In genomic region chr4:186693159-186693815, GRCh38 we compare ENCODE assay signal across 9 cellular contexts. TPM values are rescaled to one million over a fixed set of nuclear protein-coding genes. Genes with fewer than 3 reads are reported as not detected.
DNase-seq lines count a peak whose midpoint lies in the region; ATAC-seq lines count a peak whose summit lies in the region.
"Had no signal": no experiment of that assay in that cellular context is flagged by ENCODE, and none has a peak within 500 bp of the region (broad histone marks: within the 10 kb centered on the region; RNA-seq: fewer than 3 reads in every experiment).

No MANE protein-coding gene starts in this region.

- DNase-seq in Caki2 (ENCODE audit: low read depth) (peak; percentile 60), RKO (ENCODE audit: low spot score) (peak; percentile 33), fibroblast of peridontal ligament (ENCODE audit: extremely low read depth) (peak; percentile 60), posterior vena cava (ENCODE audit: low spot score) (peak; percentile 95), Ammon's horn (ENCODE audit: low spot score) (no peak)
- no peak for DNase-seq in activated CD4-positive, alpha-beta T cell treated with anti-CD3 and anti-CD28 coated beads for 4 hours
- DNase-seq in activated CD4-positive, alpha-beta T cell treated with anti-CD3 and anti-CD28 coated beads, Interleukin-2, amount 10 ng/mL, durations not matched to agents 7 days and 5 days, result no peak

- H3K27me3 Mint-ChIP-seq in activated CD4-positive, alpha-beta T cell treated with anti-CD3 and anti-CD28 coated beads, Interleukin-2, amount 10 ng/mL, durations not matched to agents 7 days and 5 days, result no peaks in the 10 kb centered on the region

- H3K9me3 Mint-ChIP-seq in activated CD4-positive, alpha-beta T cell treated with anti-CD3 and anti-CD28 coated beads, Interleukin-2, amount 10 ng/mL, durations not matched to agents 7 days and 5 days, result peaks cover 2% of the 10 kb centered on the region

- H3K4me1 Mint-ChIP-seq in activated CD4-positive, alpha-beta T cell treated with anti-CD3 and anti-CD28 coated beads, Interleukin-2, amount 10 ng/mL, durations not matched to agents 7 days and 5 days, result no peaks in the 10 kb centered on the region
- H3K4me1 Mint-ChIP-seq: stimulated activated effector memory CD8-positive, alpha-beta T cell treated with anti-CD3 and anti-CD28 coated beads, Interleukin-12 subunit alpha, Interleukin-12 subunit beta, amount 100 ng/mL, for 72 hours had no signal

- no peak for ATAC-seq in HG02759 (IDR thresholded peaks at IDR 0.05; ENCODE audit: unreplicated experiment)
- ATAC-seq: stimulated activated effector memory CD8-positive, alpha-beta T cell treated with anti-CD3 and anti-CD28 coated beads, Interleukin-12 subunit alpha, Interleukin-12 subunit beta, amount 100 ng/mL, for 72 hours had no signal

- no peak overlapping the region for H3K4me3 Mint-ChIP-seq in activated CD4-positive, alpha-beta T cell treated with anti-CD3 and anti-CD28 coated beads, Interleukin-2, amount 10 ng/mL, durations not matched to agents 7 days and 5 days
- H3K4me3 Mint-ChIP-seq: stimulated activated effector memory CD8-positive, alpha-beta T cell treated with anti-CD3 and anti-CD28 coated beads, Interleukin-12 subunit alpha, Interleukin-12 subunit beta, amount 100 ng/mL, for 72 hours had no signal

- CTCF ChIA-PET in activated CD4-positive, alpha-beta T cell treated with anti-CD3 and anti-CD28 coated beads, Interleukin-2, amount 10 ng/mL, durations not matched to agents 7 days and 5 days (lab: Charles Lee), result no interaction called here

- no peak overlapping the region for H3K27ac Mint-ChIP-seq in activated CD4-positive, alpha-beta T cell treated with anti-CD3 and anti-CD28 coated beads, Interleukin-2, amount 10 ng/mL, durations not matched to agents 7 days and 5 days
- H3K27ac Mint-ChIP-seq: stimulated activated effector memory CD8-positive, alpha-beta T cell treated with anti-CD3 and anti-CD28 coated beads, Interleukin-12 subunit alpha, Interleukin-12 subunit beta, amount 100 ng/mL, for 72 hours had no signal

- intact Hi-C loops in posterior vena cava (cut with DNase I), result no loop called here

- no peaks in the 10 kb centered on the region for H3K36me3 Mint-ChIP-seq in activated CD4-positive, alpha-beta T cell treated with anti-CD3 and anti-CD28 coated beads, Interleukin-2, amount 10 ng/mL, durations not matched to agents 7 days and 5 days (ENCODE audit: low read depth)
- H3K36me3 Mint-ChIP-seq: stimulated activated effector memory CD8-positive, alpha-beta T cell treated with anti-CD3 and anti-CD28 coated beads, Interleukin-12 subunit alpha, Interleukin-12 subunit beta, amount 100 ng/mL, for 72 hours had no signal

- POLR2A ChIA-PET in activated CD4-positive, alpha-beta T cell treated with anti-CD3 and anti-CD28 coated beads, Interleukin-2, amount 10 ng/mL, durations not matched to agents 7 days and 5 days (lab: Charles Lee), result no interaction called here

- in situ Hi-C loops in Caki2 (cut with HindIII; ENCODE audit: low pct_unique_long_range_greater_than_20kb, low sequenced_read_pairs), result no loop called here

RNA-seq across cellular contexts. Expression of gene FAT1, which starts 30.4 kb away (rescaled TPM):
- total RNA-seq in Caki2 (2014; rRNA removed; shearing (Covaris generic); ENCODE audit: low replicate concordance), result 107 and 110 TPM in 2 replicates
- 10 to 100 TPM; 75.5 to 85.9 TPM for total RNA-seq in posterior vena cava
- under 1 TPM; 0.27 to 0.30 TPM for total RNA-seq in activated CD4-positive, alpha-beta T cell treated with anti-CD3 and anti-CD28 coated beads, Interleukin-2, amount 10 ng/mL, durations not matched to agents 7 days and 5 days

Comparison
In these comparisons a context has a peak if more than half of its experiments do, and no peak if none do; other contexts are left out.
1. DNase-seq: peak in Caki2 (single experiment), RKO (single experiment), fibroblast of peridontal ligament (single experiment) and posterior vena cava (single experiment); none in activated CD4-positive, alpha-beta T cell treated with anti-CD3 and anti-CD28 coated beads for 4 hours (0 of 2), Ammon's horn (single experiment) and activated CD4-positive, alpha-beta T cell treated with anti-CD3 and anti-CD28 coated beads, Interleukin-2, amount 10 ng/mL, durations not matched to agents 7 days and 5 days (single experiment).
2. RNA of gene FAT1, which starts 30.4 kb away (total RNA-seq): 107 to 110 TPM in Caki2 and 75.5 to 85.9 TPM in posterior vena cava; 0.27 to 0.30 TPM in activated CD4-positive, alpha-beta T cell treated with anti-CD3 and anti-CD28 coated beads, Interleukin-2, amount 10 ng/mL, durations not matched to agents 7 days and 5 days; every median in the first group is over 10 times any median in the second.